In genomic region chr7:1914321-1914720, GRCh38 we compare ENCODE assay signal across 27 cellular contexts.
DNase-seq lines count a peak whose midpoint lies in the region; ATAC-seq and TF ChIP-seq lines count a peak whose summit lies in the region.
"Had no signal": no experiment of that assay in that cellular context is flagged by ENCODE, and none has a peak within 500 bp of the region (broad histone marks: within the 10 kb centered on the region; RNA-seq: fewer than 3 reads in every experiment).

No MANE protein-coding gene starts in this region.

- no peak overlapping the region for H3K27ac ChIP-seq in body of pancreas
- no peak overlapping the region for H3K27ac ChIP-seq in psoas muscle
- H3K27ac ChIP-seq: coronary artery, esophagus squamous epithelium, parathyroid adenoma, SJCRH30, upper lobe of right lung had no signal

- intact Hi-C loops in body of pancreas (cut with DNase I) = no loop called here
- intact Hi-C loops in left cardiac atrium (cut with DNase I) = no loop called here
- intact Hi-C loops in psoas muscle (cut with DNase I) = no loop called here

- no peak for TF ChIP-seq CTCF in body of pancreas (IDR thresholded peaks at IDR 0.05)
- TF ChIP-seq CTCF in psoas muscle (IDR thresholded peaks at IDR 0.05) = no peak

- 83 to 90% methylated on average over 21 of the region's 21 CpGs for WGBS in body of pancreas, 2 donors
- 61 to 70% (median 64%) methylated on average over 21 of the region's 21 CpGs for whole genome bisulfite sequencing in psoas muscle, 3 donors

- ATAC-seq in body of pancreas (peak; percentile 40), left cardiac atrium (peak in 1 of 2 donors; percentile 34), psoas muscle (peak in 1 of 4 donors; percentile 31), HG02938 (IDR thresholded peaks at IDR 0.05; ENCODE audit: unreplicated experiment) (no peak), GM18502 (IDR thresholded peaks at IDR 0.05; ENCODE audit: poor library complexity, unreplicated experiment) (no peak)
- ATAC-seq: natural killer cell, Panc1, upper lobe of right lung had no signal

- DNase-seq in AG08395 (ENCODE audit: low spot score) = peak; percentile 20
- no peak for DNase-seq in body of pancreas
- DNase-seq in left cardiac atrium = peak; percentile 62
- peak; percentile 70 to 86 for DNase-seq in psoas muscle
- no peak for DNase-seq in NCI-H187 (lab: John Stamatoyannopoulos, UW)
- no peak for DNase-seq in NCI-H146 treated with DMSO at 0.1 percent for 48 hours (lab: John Stamatoyannopoulos, UW; ENCODE audit: unreplicated experiment)
- DNase-seq: activated gamma-delta T cell treated with Interleukin-2 at 50 U/mL for 16 hours; activated T-cell treated with anti-CD3 and anti-CD28 coated beads, Interleukin-2, amount 50 U/mL, for 24 hours; BE2C; Calu3; esophagus squamous epithelium; HCEC 1CT; head of caudate nucleus; natural killer cell; NCI-H1048; NCI-H1930; NCI-H526 treated with DMSO at 0.1 percent for 48 hours; SJCRH30; stimulated activated CD4-positive, alpha-beta T cell treated with anti-CD3 and anti-CD28 coated beads, Interleukin-1b, Interleukin-23, amount 100 ng/mL, for 48 hours; substantia nigra; upper lobe of right lung had no signal

- no peak for TF ChIP-seq POLR2A in body of pancreas (IDR thresholded peaks at IDR 0.05)

- H3K4me1 ChIP-seq in body of pancreas (peaks cover under 1% of the 10 kb centered on the region), psoas muscle (peaks cover 8% of the 10 kb centered on the region)
- H3K4me1 ChIP-seq: breast epithelium, parathyroid adenoma, SJCRH30 had no signal

- no peaks in the 10 kb centered on the region for H3K9me3 ChIP-seq in body of pancreas
- H3K9me3 ChIP-seq in psoas muscle = no peaks in the 10 kb centered on the region
- H3K9me3 ChIP-seq: BE2C, breast epithelium, esophagus squamous epithelium, SJCRH30, upper lobe of right lung had no signal

- H3K36me3 ChIP-seq in body of pancreas (replicated peaks in 1 of 2; ENCODE audit: insufficient read depth in 1 of 2, low read depth in 2 of 2) = no peaks in the 10 kb centered on the region
- H3K36me3 ChIP-seq in psoas muscle (ENCODE audit: insufficient read depth in 1 of 2, low read depth in 1 of 2) = no peaks in the 10 kb centered on the region
- H3K36me3 ChIP-seq: BE2C, breast epithelium, esophagus squamous epithelium, SJCRH30, upper lobe of right lung had no signal

- no peak overlapping the region for H3K4me3 ChIP-seq in body of pancreas
- no peak overlapping the region for H3K4me3 ChIP-seq in psoas muscle
- H3K4me3 ChIP-seq: coronary artery, esophagus squamous epithelium, SJCRH30, upper lobe of right lung had no signal

- no peaks in the 10 kb centered on the region for H3K27me3 ChIP-seq in body of pancreas
- no peaks in the 10 kb centered on the region for H3K27me3 ChIP-seq in psoas muscle (ENCODE audit: insufficient read depth in 3 of 3, low read length in 2 of 3)
- H3K27me3 ChIP-seq: BE2C, breast epithelium, esophagus squamous epithelium, SJCRH30, upper lobe of right lung had no signal

Comparison
In these comparisons a context has a peak if more than half of its experiments do, and no peak if none do; other contexts are left out.
1. DNase-seq: peak in AG08395 (single experiment), left cardiac atrium (single experiment) and psoas muscle (2 of 2); none in body of pancreas (0 of 4), NCI-H187 (0 of 2) and NCI-H146 treated with DMSO at 0.1 percent for 48 hours (single experiment).